In genomic region chr17:47174823-47175222, GRCh38 we compare ENCODE assay signal across 11 cellular contexts. TPM values are rescaled to one million over a fixed set of nuclear protein-coding genes. Genes with fewer than 3 reads are reported as not detected.
"Had no signal": no experiment of that assay in that cellular context is flagged by ENCODE, and none has a peak within 500 bp of the region (broad histone marks: within the 10 kb centered on the region; RNA-seq: fewer than 3 reads in every experiment).

No MANE protein-coding gene starts in this region.

RNA-seq across cellular contexts. Expression of gene MYL4, which starts 34.3 kb away (rescaled TPM):
- total RNA-seq: activated CD4-positive, alpha-beta T cell treated with anti-CD3 and anti-CD28 coated beads, Interleukin-2, amount 10 ng/mL, durations not matched to agents 24 days and 14 days; activated CD8-positive, alpha-beta T cell treated with anti-CD3 and anti-CD28 coated beads for 36 hours; activated naive CD4-positive, alpha-beta T cell treated with anti-CD3 and anti-CD28 coated beads, Interleukin-2, amount 50 U/mL, for 72 hours; activated T-helper 2 cell treated with anti-CD3 and anti-CD28 coated beads, Interferon-gamma antibody, Interleukin-2, Interleukin-4, amounts not matched to agents 10 μg/mL and 5 μg/mL and 100 μg/mL, durations not matched to agents 14 hours and 24 hours and 36 hours; body of pancreas; breast epithelium; MCF 10A; PC-9; SK-MEL-5; T-cell; T-helper 2 cell treated with Interferon-gamma antibody and Interleukin-4, amounts not matched to agents 100 ng/mL and 5 ng/mL, for 36 hours had no signal
